Comparison of ENCODE assay signal across 9 cellular contexts in the genomic region with DNA sequence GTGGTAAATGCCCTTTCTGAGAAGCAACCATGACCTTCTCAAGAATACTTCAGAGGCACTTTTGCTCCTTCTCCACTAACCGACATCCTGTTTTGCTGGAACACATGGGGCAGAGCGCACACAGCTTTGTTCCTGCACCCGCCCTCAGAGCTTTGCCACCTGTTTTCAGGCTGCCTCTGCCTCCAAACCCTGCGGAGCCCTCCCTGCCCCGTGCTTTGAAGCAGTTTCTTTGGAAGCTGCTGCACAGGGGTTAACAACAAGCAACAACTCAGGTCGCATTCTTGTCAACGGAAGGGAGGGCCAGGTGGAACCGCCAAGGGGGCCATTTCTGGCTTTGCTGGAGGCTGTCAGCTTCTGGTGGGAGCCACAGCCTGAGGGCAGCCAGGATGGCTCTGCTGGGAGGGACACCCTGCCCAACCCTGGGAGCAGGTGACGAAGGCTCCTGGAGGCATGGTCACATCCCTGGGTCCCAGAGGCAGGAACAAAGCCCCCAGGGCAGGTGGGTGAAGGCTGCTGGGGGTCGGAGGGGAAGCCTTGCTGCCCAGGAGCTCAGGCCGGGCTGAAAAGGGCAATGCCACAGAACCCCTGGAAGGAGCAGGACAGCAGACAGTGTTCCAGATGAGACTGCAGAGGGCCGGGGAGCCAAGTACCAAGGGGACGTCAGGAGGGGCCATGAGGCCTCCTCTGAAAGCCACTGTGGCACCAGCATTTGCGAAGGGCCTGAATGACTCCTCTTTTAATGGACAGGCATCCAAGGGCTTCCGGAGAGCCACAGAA. TPM values are rescaled to one million over a fixed set of nuclear protein-coding genes. Genes with fewer than 3 reads are reported as not detected.
DNase-seq lines count a peak whose midpoint lies in the region; ATAC-seq and TF ChIP-seq lines count a peak whose summit lies in the region.
"Had no signal": no experiment of that assay in that cellular context is flagged by ENCODE, and none has a peak within 500 bp of the region (broad histone marks: within the 10 kb centered on the region; RNA-seq: fewer than 3 reads in every experiment).

No MANE protein-coding gene starts in this region.

- H3K9me2 ChIP-seq in hepatocyte (replicated peaks; ENCODE audit: insufficient read depth), result no peaks in the 10 kb centered on the region

- H3K27me3 ChIP-seq in SJCRH30, result no peaks in the 10 kb centered on the region
- peaks cover 4% of the 10 kb centered on the region for H3K27me3 ChIP-seq in hepatocyte
- no peaks in the 10 kb centered on the region for H3K27me3 ChIP-seq in right lobe of liver

- intact Hi-C loops in right lobe of liver (cut with DNase I), result no loop called here

- no peaks in the 10 kb centered on the region for H4K20me1 ChIP-seq in hepatocyte (ENCODE audit: insufficient read depth, poor library complexity, severe bottlenecking)

- H3K27ac ChIP-seq in SJCRH30 (no peak overlapping the region), hepatocyte (no peak overlapping the region), right lobe of liver (no peak overlapping the region)

- H3K79me2 ChIP-seq in hepatocyte, result no peaks in the 10 kb centered on the region

- H3K4me2 ChIP-seq in hepatocyte, result no peak overlapping the region

- H3K4me3 ChIP-seq in SJCRH30 (no peak overlapping the region), hepatocyte (no peak overlapping the region), right lobe of liver (no peak overlapping the region)

- no peak for TF ChIP-seq POLR2A in right lobe of liver (IDR thresholded peaks at IDR 0.05)

- DNase-seq in SJCRH30, result peak; percentile 27 to 59
- DNase-seq in activated T-cell treated with anti-CD3 and anti-CD28 coated beads for 4 hours, result peak; percentile 36
- DNase-seq in hepatocyte (ENCODE audit: low spot score), result peak; percentile 2
- peak; percentile 31 to 32 for DNase-seq in stimulated activated CD8-positive, alpha-beta memory T cell treated with anti-CD3 and anti-CD28 coated beads, Interleukin-7, amount 100 ng/mL, for 4 hours (ENCODE audit: low read depth in 2 of 2)
- no peak for DNase-seq in superior temporal gyrus (ENCODE audit: extremely low spot score)
- no peak for DNase-seq in right lobe of liver
- DNase-seq in AG08396 (ENCODE audit: low spot score), result no peak

- H3K36me3 ChIP-seq in SJCRH30 (no peaks in the 10 kb centered on the region), hepatocyte (replicated peaks; ENCODE audit: insufficient read depth, low read depth) (no peaks in the 10 kb centered on the region), right lobe of liver (no peaks in the 10 kb centered on the region)

- TF ChIP-seq CTCF in hepatocyte (IDR thresholded peaks at IDR 0.05; ENCODE audit: poor library complexity), result no peak
- no peak for TF ChIP-seq CTCF in right lobe of liver (IDR thresholded peaks at IDR 0.05)

- H3K9me3 ChIP-seq in SJCRH30 (replicated peaks) (no peaks in the 10 kb centered on the region), hepatocyte (ENCODE audit: low read depth) (no peaks in the 10 kb centered on the region), right lobe of liver (no peaks in the 10 kb centered on the region)

- ATAC-seq in right lobe of liver (no peak), GM21723 (IDR thresholded peaks at IDR 0.05; ENCODE audit: unreplicated experiment) (no peak)

- WGBS in hepatocyte (ENCODE audit: low lambda C conversion rate, missing lambda C conversion rate), result 74% methylated on average over 14 of the region's 15 CpGs
- WGBS in right lobe of liver (ENCODE audit: insufficient coverage, low coverage, low lambda C conversion rate, missing lambda C conversion rate), result 37% methylated on average over 8 of the region's 15 CpGs

- H2AFZ ChIP-seq in hepatocyte, result no peak overlapping the region

- H3K4me1 ChIP-seq in SJCRH30, result peaks cover 22% of the 10 kb centered on the region
- H3K4me1 ChIP-seq in hepatocyte (ENCODE audit: insufficient read depth), result no peaks in the 10 kb centered on the region
- peaks cover 0 to 8% (median 3%) of the 10 kb centered on the region in 4 donors for H3K4me1 ChIP-seq in right lobe of liver

RNA-seq across cellular contexts. Expression of gene MRPS5, which starts 46.8 kb away (rescaled TPM):
- 62.0 and 63.6 TPM in 2 replicates for total RNA-seq in SJCRH30 (2014; rRNA removed; shearing (Covaris generic))
- total RNA-seq in hepatocyte, result 44.3 and 44.4 TPM in 2 replicates
- polyA plus RNA-seq in hepatocyte, result 52.4 and 55.3 TPM in 2 replicates
- 10 to 100 TPM; 36.1 to 52.1 (median 47.9) TPM for total RNA-seq in right lobe of liver

RNA-seq across cellular contexts. Expression of gene MAL, which starts 49.3 kb away (rescaled TPM):
- total RNA-seq in SJCRH30 (2014; rRNA removed; shearing (Covaris generic)), result not detected in 2 replicates
- total RNA-seq in hepatocyte (1.4 TPM in 1 of 2 replicates, not detected in the other), right lobe of liver (under 1 TPM in 1 of 6 experiments, not detected in 5; 0.24 TPM)
- not detected in 2 replicates for polyA plus RNA-seq in hepatocyte
- total RNA-seq: fibroblast of villous mesenchyme had no signal

Comparison
In these comparisons a context has a peak if more than half of its experiments do, and no peak if none do; other contexts are left out.
1. DNase-seq: peak in SJCRH30 (2 of 2), activated T-cell treated with anti-CD3 and anti-CD28 coated beads for 4 hours (single experiment), hepatocyte (single experiment) and stimulated activated CD8-positive, alpha-beta memory T cell treated with anti-CD3 and anti-CD28 coated beads, Interleukin-7, amount 100 ng/mL, for 4 hours (2 of 2); none in superior temporal gyrus (single experiment), right lobe of liver (0 of 3) and AG08396 (single experiment).